ENCODE assay signal across 8 cellular contexts in the genomic region with DNA sequence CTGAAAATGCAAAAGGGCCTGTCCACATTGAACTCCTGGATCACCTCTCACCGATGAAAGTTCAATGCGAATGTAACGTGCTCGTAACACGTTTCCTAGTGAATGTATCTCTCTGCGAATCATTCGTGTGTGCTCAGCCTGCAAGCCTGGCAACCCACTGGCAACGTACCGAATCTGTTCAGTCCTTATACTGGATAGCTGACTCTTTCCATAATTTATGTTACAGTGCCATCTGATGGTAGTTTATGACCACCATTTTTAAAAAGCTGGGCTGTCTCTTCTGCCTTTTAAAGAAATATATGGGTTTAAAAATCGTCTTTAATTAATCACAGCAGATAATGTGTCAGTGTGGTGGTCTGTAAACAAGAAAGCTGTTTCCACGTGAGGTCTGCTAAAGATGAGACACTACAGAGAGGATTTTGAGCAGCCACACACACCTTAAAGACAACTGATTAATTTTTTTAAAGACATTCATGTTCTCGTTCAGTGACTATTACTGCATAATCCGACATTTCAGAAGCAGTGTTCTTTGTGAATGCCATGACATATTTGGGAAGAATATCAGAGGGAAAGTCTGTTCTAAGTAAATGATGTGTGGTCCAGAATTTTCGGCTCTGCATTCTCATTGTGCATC.
DNase-seq lines count a peak whose midpoint lies in the region; ATAC-seq and TF ChIP-seq lines count a peak whose summit lies in the region.

No MANE protein-coding gene starts in this region.

- H3K9ac ChIP-seq in GM23248 = no peak overlapping the region

- intact Hi-C loops in CD4-positive, alpha-beta memory T cell (cut with micrococcal nuclease) = loop anchor here (1.0 to 2.0 kb wide), 2 partner anchors 1103 to 1122 kb away; no protein-coding TSS in a partner anchor
- intact Hi-C loops in left ventricle myocardium inferior (cut with micrococcal nuclease) = no loop called here
- intact Hi-C loops in sciatic nerve (cut with DNase I) = no loop called here

- H3K4me3 ChIP-seq in CD4-positive, alpha-beta memory T cell (ENCODE audit: low read length in 2 of 2) = no peak overlapping the region
- 0 out of 2 replicates have a peak overlapping the region, but pooled peaks have one; percentile 23 for H3K4me3 ChIP-seq in GM23248
- no peak overlapping the region for H3K4me3 ChIP-seq in left ventricle myocardium inferior

- POLR2A ChIA-PET in CD4-positive, alpha-beta memory T cell (lab: Charles Lee; ENCODE audit: partially characterized antibody) = no interaction called here

- CTCF ChIA-PET in CD4-positive, alpha-beta memory T cell (lab: Charles Lee; ENCODE audit: partially characterized antibody) = interaction anchor here (1.2 to 1.5 kb wide), 2 partner anchors 1099 to 1102 kb away, joined by 3 to 8 read pairs; no protein-coding TSS in a partner anchor

- peak overlapping the region; percentile 62 for H2AFZ ChIP-seq in GM23248

- peak; percentile 65 for TF ChIP-seq CTCF in left ventricle myocardium inferior (IDR thresholded peaks at IDR 0.05; ENCODE audit: borderline replicate concordance)

- H3F3A ChIP-seq in GM23248 (ENCODE audit: insufficient read depth) = no peaks in the 10 kb centered on the region

- peak in 4 of 5 donors; percentile 5 to 18 (median 12) for DNase-seq in CD4-positive, alpha-beta memory T cell
- peak; percentile 74 for DNase-seq in GM23248
- peak; percentile 33 for DNase-seq in NCI-H460 (ENCODE audit: extremely low read depth, low read depth)
- DNase-seq in activated naive CD8-positive, alpha-beta T cell treated with anti-CD3 and anti-CD28 coated beads, Interleukin-2, amount 50 U/mL, for 24 hours = peak; percentile 12
- DNase-seq in left ventricle myocardium inferior = no peak
- no peak for DNase-seq in sciatic nerve (ENCODE audit: low spot score)
- DNase-seq in stimulated activated CD8-positive, alpha-beta memory T cell treated with anti-CD3 and anti-CD28 coated beads, Interleukin-4, amount 100 ng/mL, for 48 hours = no peak
- DNase-seq in epidermal melanocyte (ENCODE audit: insufficient read length, low spot score) = no peak

- no peaks in the 10 kb centered on the region for H3K36me3 ChIP-seq in CD4-positive, alpha-beta memory T cell (ENCODE audit: insufficient read depth, low read length)
- H3K36me3 ChIP-seq in GM23248 (ENCODE audit: low read depth) = no peaks in the 10 kb centered on the region
- no peaks in the 10 kb centered on the region for H3K36me3 ChIP-seq in left ventricle myocardium inferior

- peak overlapping the region; percentile 54 for H3K4me2 ChIP-seq in GM23248 (ENCODE audit: unreplicated experiment)

- no peak overlapping the region for H3K27ac ChIP-seq in CD4-positive, alpha-beta memory T cell (ENCODE audit: low read depth, low read length)
- H3K27ac ChIP-seq in GM23248 (no peak overlapping the region), left ventricle myocardium inferior (replicated peaks) (no peak overlapping the region)

- H3K4me1 Mint-ChIP-seq in CD4-positive, alpha-beta memory T cell = peaks cover 0 to 13% (median 4%) of the 10 kb centered on the region in 4 donors
- H3K4me1 Mint-ChIP-seq in activated naive CD8-positive, alpha-beta T cell treated with anti-CD3 and anti-CD28 coated beads, Interleukin-2, amount 50 U/mL, for 24 hours = peaks cover 7% of the 10 kb centered on the region

- no peaks in the 10 kb centered on the region for H4K20me1 ChIP-seq in GM23248 (ENCODE audit: insufficient read depth)

- ATAC-seq in activated naive CD8-positive, alpha-beta T cell treated with anti-CD3 and anti-CD28 coated beads, Interleukin-2, amount 50 U/mL, for 24 hours = peak; percentile 72
- peak; percentile 87 for ATAC-seq in sciatic nerve

- no peaks in the 10 kb centered on the region for H3K9me2 ChIP-seq in GM23248 (ENCODE audit: insufficient read depth)

- no peak overlapping the region for H3K4me3 Mint-ChIP-seq in CD4-positive, alpha-beta memory T cell
- no peak overlapping the region for H3K4me3 Mint-ChIP-seq in activated naive CD8-positive, alpha-beta T cell treated with anti-CD3 and anti-CD28 coated beads, Interleukin-2, amount 50 U/mL, for 24 hours

- H3K36me3 Mint-ChIP-seq in CD4-positive, alpha-beta memory T cell = peaks cover 6 to 16% of the 10 kb centered on the region in 2 donors
- H3K36me3 Mint-ChIP-seq in activated naive CD8-positive, alpha-beta T cell treated with anti-CD3 and anti-CD28 coated beads, Interleukin-2, amount 50 U/mL, for 24 hours (ENCODE audit: low read depth) = no peaks in the 10 kb centered on the region

- no peaks in the 10 kb centered on the region for H3K9me3 ChIP-seq in CD4-positive, alpha-beta memory T cell (ENCODE audit: control insufficient read depth in 1 of 2, low read length in 2 of 2)
- H3K9me3 ChIP-seq in GM23248 (ENCODE audit: low read depth) (no peaks in the 10 kb centered on the region), left ventricle myocardium inferior (replicated peaks) (no peaks in the 10 kb centered on the region)

- H3K27ac Mint-ChIP-seq in CD4-positive, alpha-beta memory T cell = no peak overlapping the region
- H3K27ac Mint-ChIP-seq in activated naive CD8-positive, alpha-beta T cell treated with anti-CD3 and anti-CD28 coated beads, Interleukin-2, amount 50 U/mL, for 24 hours = peak overlapping the region; percentile 2

- H3K9me3 Mint-ChIP-seq in CD4-positive, alpha-beta memory T cell = peaks cover 0 to 2% (median 0%) of the 10 kb centered on the region in 8 donors
- no peaks in the 10 kb centered on the region for H3K9me3 Mint-ChIP-seq in activated naive CD8-positive, alpha-beta T cell treated with anti-CD3 and anti-CD28 coated beads, Interleukin-2, amount 50 U/mL, for 24 hours

- in situ Hi-C loops in GM23248 (cut with MboI) = loop anchor here (10.0 to 25.0 kb wide), 2 partner anchors 1108 to 1566 kb away; no protein-coding TSS in a partner anchor

- no peaks in the 10 kb centered on the region for H3K27me3 ChIP-seq in CD4-positive, alpha-beta memory T cell (ENCODE audit: insufficient read depth, low read length)
- H3K27me3 ChIP-seq in GM23248 (replicated peaks; ENCODE audit: insufficient read depth) = no peaks in the 10 kb centered on the region
- no peaks in the 10 kb centered on the region for H3K27me3 ChIP-seq in left ventricle myocardium inferior (ENCODE audit: low read depth)

- H3K27me3 Mint-ChIP-seq in CD4-positive, alpha-beta memory T cell = no peaks in the 10 kb centered on the region
- H3K27me3 Mint-ChIP-seq in activated naive CD8-positive, alpha-beta T cell treated with anti-CD3 and anti-CD28 coated beads, Interleukin-2, amount 50 U/mL, for 24 hours = no peaks in the 10 kb centered on the region

- 28 to 31% methylated on average over 14 of the region's 14 CpGs for WGBS in GM23248 (ENCODE audit: low coverage in 1 of 2, low lambda C conversion rate in 2 of 2, missing lambda C conversion rate in 2 of 2), 2 experiments

- H3K4me1 ChIP-seq in CD4-positive, alpha-beta memory T cell (ENCODE audit: insufficient read depth, low read length) = no peaks in the 10 kb centered on the region
- H3K4me1 ChIP-seq in GM23248 (ENCODE audit: insufficient read depth) (0 out of 2 replicates have a peak, but pooled peaks cover 3% of the 10 kb centered on the region), left ventricle myocardium inferior (peaks cover 5% of the 10 kb centered on the region)

- no peaks in the 10 kb centered on the region for H3K79me2 ChIP-seq in GM23248 (ENCODE audit: insufficient read depth)

Comparison
In these comparisons a context has a peak if more than half of its experiments do, and no peak if none do; other contexts are left out.
1. DNase-seq: peak in CD4-positive, alpha-beta memory T cell (4 of 5), GM23248 (single experiment), NCI-H460 (single experiment) and activated naive CD8-positive, alpha-beta T cell treated with anti-CD3 and anti-CD28 coated beads, Interleukin-2, amount 50 U/mL, for 24 hours (single experiment); none in left ventricle myocardium inferior (single experiment), sciatic nerve (single experiment), stimulated activated CD8-positive, alpha-beta memory T cell treated with anti-CD3 and anti-CD28 coated beads, Interleukin-4, amount 100 ng/mL, for 48 hours (single experiment) and epidermal melanocyte (single experiment).